In genomic region chr1:119783354-119784126, GRCh38 we compare ENCODE assay signal across 1 cellular context.
TF ChIP-seq lines count a peak whose summit lies in the region.

No MANE protein-coding gene starts in this region.

TF ChIP-seq in HEK293, 187 proteins besides CTCF, POLR2A, EP300 and RAD21 (continued from another document):
- TF ChIP-seq BCL6B (tag by site-specific recombination; IDR thresholded peaks at IDR 0.05) (0 out of 2 replicates have a peak, but pooled peaks have one; percentile 29), ZBTB21 (tag by site-specific recombination; IDR thresholded peaks at IDR 0.05) (0 out of 2 replicates have a peak, but pooled peaks have one; percentile 19), ZFP69B (tag by site-specific recombination; IDR thresholded peaks at IDR 0.05) (no peak), ZNF114 (tag by site-specific recombination; IDR thresholded peaks at IDR 0.05) (0 out of 2 replicates have a peak, but pooled peaks have one; percentile 44), ZNF791 (tag by site-specific recombination; IDR thresholded peaks at IDR 0.05) (0 out of 2 replicates have a peak, but pooled peaks have one; percentile 46), ZNF366 (tag by site-specific recombination; conservative IDR thresholded peaks at IDR 0.05) (peak; percentile 99), ZSCAN18 (tag by site-specific recombination; IDR thresholded peaks at IDR 0.05) (0 out of 2 replicates have a peak, but pooled peaks have one; percentile 40), ZNF362 (tag by site-specific recombination; IDR thresholded peaks at IDR 0.05) (no peak)
